ENCODE assay signal across 8 cellular contexts in genomic region chr19:2015611-2015950, GRCh38. TPM values are rescaled to one million over a fixed set of nuclear protein-coding genes. Genes with fewer than 3 reads are reported as not detected.
DNase-seq lines count a peak whose midpoint lies in the region; ATAC-seq and TF ChIP-seq lines count a peak whose summit lies in the region.

Gene BTBD2, minus strand, starts transcription at chr19:2015714. Its CDS starts 11 bp downstream, at chr19:2015703.

- peak within 1 kb of the TSS; percentile 74 to 98 for H3K18ac ChIP-seq in mesenchymal stem cell (ENCODE audit: low read depth in 1 of 2, low read length in 2 of 2)

- H4K8ac ChIP-seq in mesenchymal stem cell (ENCODE audit: low read length) = peak within 1 kb of the TSS; percentile 85

- H3K4ac ChIP-seq in mesenchymal stem cell (ENCODE audit: low read depth in 1 of 2, low read length in 2 of 2) = peak within 1 kb of the TSS in 1 of 2 experiments; percentile 100

- intact Hi-C loops in activated CD4-positive, alpha-beta memory T cell treated with anti-CD3 and anti-CD28 coated beads for 36 hours (cut with micrococcal nuclease) = loop anchor here (5.0 kb wide), 2 partner anchors 67 to 88 kb away; no protein-coding TSS in a partner anchor

- peak within 1 kb of the TSS; percentile 58 for H2BK120ac ChIP-seq in mesenchymal stem cell (ENCODE audit: low read depth, low read length)

- H3K9me3 ChIP-seq in mesenchymal stem cell (ENCODE audit: control insufficient read depth, low read length) = no peaks in the 10 kb centered on the region

- peak; percentile 30 for ATAC-seq in effector memory CD8-positive, alpha-beta T cell (replicated peaks)

- H3K36me3 ChIP-seq in GM06990 (ENCODE audit: control insufficient read depth, insufficient read depth, low read length) (no peaks in the 10 kb centered on the region; the same call in 1 of the 2 replicates), mesenchymal stem cell (ENCODE audit: control insufficient read depth in 1 of 2, insufficient read depth in 2 of 2, low read depth in 1 of 2, low read length in 2 of 2) (peaks cover 0 to 20% of the 10 kb centered on the region in 2 experiments)

- CTCF ChIA-PET in activated CD4-positive, alpha-beta memory T cell treated with anti-CD3 and anti-CD28 coated beads for 36 hours (lab: Charles Lee) = no interaction called here

- peak within 1 kb of the TSS in 1 of 2 experiments; percentile 9 for H3K23ac ChIP-seq in mesenchymal stem cell (ENCODE audit: low read length in 2 of 2)

- no peak for TF ChIP-seq CTCF in GM06990 (IDR thresholded peaks at IDR 0.05; ENCODE audit: insufficient read depth, low read length, poor library complexity, severe bottlenecking)

- no peak within 1 kb of the TSS for H2BK15ac ChIP-seq in mesenchymal stem cell (ENCODE audit: low read depth, poor library complexity, severe bottlenecking)

- peak within 1 kb of the TSS; percentile 28 for H3K27ac Mint-ChIP-seq in activated CD4-positive, alpha-beta memory T cell treated with anti-CD3 and anti-CD28 coated beads for 36 hours
- peak within 1 kb of the TSS; percentile 55 to 68 for H3K27ac Mint-ChIP-seq in effector memory CD8-positive, alpha-beta T cell

- peak within 1 kb of the TSS; percentile 77 for H3K4me3 ChIP-seq in GM06990 (replicated peaks; ENCODE audit: low read depth, low read length)
- H3K4me3 ChIP-seq in mesenchymal stem cell (ENCODE audit: insufficient read depth in 1 of 2, low read depth in 1 of 2, low read length in 2 of 2) = peak within 1 kb of the TSS; percentile 82

- H2AFZ ChIP-seq in mesenchymal stem cell (ENCODE audit: low read depth, low read length) = no peak within 1 kb of the TSS

- DNase-seq in GM06990 (ENCODE audit: extremely low read depth, insufficient read length) (no peak), NCI-H1092 (lab: John Stamatoyannopoulos, UW) (peak; percentile 23), mesenchymal stem cell (peak; percentile 65), middle frontal gyrus (ENCODE audit: extremely low spot score, low spot score) (no peak), cerebellar nuclear complex (lab: John Stamatoyannopoulos, UW) (no peak)
- peak; percentile 71 for DNase-seq in activated CD4-positive, alpha-beta memory T cell treated with anti-CD3 and anti-CD28 coated beads for 36 hours
- DNase-seq in effector memory CD8-positive, alpha-beta T cell = no peak
- DNase-seq in stimulated activated CD8-positive, alpha-beta memory T cell treated with anti-CD3 and anti-CD28 coated beads, Interleukin-4, amount 100 ng/mL, for 24 hours (ENCODE audit: low read depth) = peak; percentile 36

- H3K27me3 ChIP-seq in GM06990 (replicated peaks; ENCODE audit: control insufficient read depth, insufficient read depth, low read length) = no peaks in the 10 kb centered on the region
- no peaks in the 10 kb centered on the region for H3K27me3 ChIP-seq in mesenchymal stem cell (ENCODE audit: control insufficient read depth in 1 of 2, insufficient read depth in 1 of 2, low read length in 2 of 2)

- peaks cover 20% of the 10 kb centered on the region for H3K4me1 Mint-ChIP-seq in activated CD4-positive, alpha-beta memory T cell treated with anti-CD3 and anti-CD28 coated beads for 36 hours (ENCODE audit: low read depth)
- H3K4me1 Mint-ChIP-seq in effector memory CD8-positive, alpha-beta T cell (ENCODE audit: low read depth in 2 of 2) = peaks cover 24 to 37% of the 10 kb centered on the region in 2 donors

- POLR2A ChIA-PET in activated CD4-positive, alpha-beta memory T cell treated with anti-CD3 and anti-CD28 coated beads for 36 hours (lab: Charles Lee) = no interaction called here

- 0% methylated on average over 1 of the region's 19 CpGs for WGBS in mesenchymal stem cell

- peak within 1 kb of the TSS; percentile 24 for H2BK5ac ChIP-seq in mesenchymal stem cell (ENCODE audit: low read depth, low read length, poor library complexity, severe bottlenecking)

- peak within 1 kb of the TSS in 1 of 2 experiments; percentile 89 for H3K14ac ChIP-seq in mesenchymal stem cell (ENCODE audit: low read length in 2 of 2)

- no peaks in the 10 kb centered on the region for H3K9me3 Mint-ChIP-seq in activated CD4-positive, alpha-beta memory T cell treated with anti-CD3 and anti-CD28 coated beads for 36 hours
- H3K9me3 Mint-ChIP-seq in effector memory CD8-positive, alpha-beta T cell = no peaks in the 10 kb centered on the region

- peaks cover 30% of the 10 kb centered on the region for H3K79me1 ChIP-seq in mesenchymal stem cell (replicated peaks; ENCODE audit: low read length, poor library complexity, severe bottlenecking)

- peak within 1 kb of the TSS; percentile 85 for H2AK5ac ChIP-seq in mesenchymal stem cell (ENCODE audit: low read length, severe bottlenecking)

- H3K4me2 ChIP-seq in mesenchymal stem cell (ENCODE audit: low read length, poor library complexity, severe bottlenecking) = peak within 1 kb of the TSS; percentile 69

- no peaks in the 10 kb centered on the region for H3K27me3 Mint-ChIP-seq in activated CD4-positive, alpha-beta memory T cell treated with anti-CD3 and anti-CD28 coated beads for 36 hours
- no peaks in the 10 kb centered on the region for H3K27me3 Mint-ChIP-seq in effector memory CD8-positive, alpha-beta T cell

- H3K9ac ChIP-seq in mesenchymal stem cell (ENCODE audit: low read length) = peak within 1 kb of the TSS; percentile 73

- H2BK12ac ChIP-seq in mesenchymal stem cell (ENCODE audit: low read length in 2 of 2) = peak within 1 kb of the TSS; percentile 33 to 80

- no peak within 1 kb of the TSS for H3K27ac ChIP-seq in mesenchymal stem cell (ENCODE audit: low read length, poor library complexity, severe bottlenecking)

- peak within 1 kb of the TSS; percentile 83 for H4K91ac ChIP-seq in mesenchymal stem cell (ENCODE audit: low read length)

- peak within 1 kb of the TSS; percentile 65 for H3K4me3 Mint-ChIP-seq in activated CD4-positive, alpha-beta memory T cell treated with anti-CD3 and anti-CD28 coated beads for 36 hours
- peak within 1 kb of the TSS; percentile 74 for H3K4me3 Mint-ChIP-seq in effector memory CD8-positive, alpha-beta T cell

- H3K36me3 Mint-ChIP-seq in activated CD4-positive, alpha-beta memory T cell treated with anti-CD3 and anti-CD28 coated beads for 36 hours = peaks cover 3% of the 10 kb centered on the region
- H3K36me3 Mint-ChIP-seq in effector memory CD8-positive, alpha-beta T cell (ENCODE audit: insufficient read depth) = peaks cover 12% of the 10 kb centered on the region

- peaks cover 30% of the 10 kb centered on the region for H3K4me1 ChIP-seq in mesenchymal stem cell (ENCODE audit: control insufficient read depth, insufficient read depth, low read depth, low read length)

RNA-seq across cellular contexts. Expression of gene BTBD2, which starts in this region (rescaled TPM):
- 10 to 100 TPM; 37.3 to 42.9 TPM for total RNA-seq in activated CD4-positive, alpha-beta memory T cell treated with anti-CD3 and anti-CD28 coated beads for 36 hours
- 60.4 TPM for polyA plus RNA-seq in mesenchymal stem cell (2013, experiment 1 of 2)
- polyA plus RNA-seq in mesenchymal stem cell (2013, experiment 2 of 2) = 58.7 TPM

Comparison
In these comparisons a context has a peak if more than half of its experiments do, and no peak if none do; other contexts are left out.
1. DNase-seq: peak in NCI-H1092 (single experiment), activated CD4-positive, alpha-beta memory T cell treated with anti-CD3 and anti-CD28 coated beads for 36 hours (single experiment), mesenchymal stem cell (single experiment) and stimulated activated CD8-positive, alpha-beta memory T cell treated with anti-CD3 and anti-CD28 coated beads, Interleukin-4, amount 100 ng/mL, for 24 hours (single experiment); none in GM06990 (single experiment), effector memory CD8-positive, alpha-beta T cell (0 of 3), middle frontal gyrus (single experiment) and cerebellar nuclear complex (0 of 2).